Comparison of ENCODE assay signal across 30 cellular contexts in the genomic region with DNA sequence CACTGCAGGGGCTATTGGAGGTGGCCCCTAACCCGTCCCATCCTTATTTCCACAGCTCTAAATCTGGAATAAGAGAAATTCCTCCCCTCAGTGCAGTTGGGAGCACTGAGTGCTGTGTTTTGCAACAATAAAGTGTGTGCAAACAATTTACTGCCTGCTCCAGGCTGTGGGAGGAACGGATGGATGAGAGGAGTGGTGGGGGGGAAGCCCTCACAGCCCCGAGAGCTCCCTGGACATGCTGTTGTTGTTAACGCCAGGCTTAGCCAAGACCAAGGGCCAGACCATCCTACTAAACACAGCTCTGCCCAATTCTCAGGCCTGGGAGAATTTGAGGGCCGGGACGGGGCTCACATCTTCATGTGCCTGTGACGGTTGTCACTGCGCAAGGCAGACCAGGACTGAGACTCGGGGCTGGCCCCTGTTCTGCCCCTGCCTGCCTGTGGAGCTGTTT.
DNase-seq lines count a peak whose midpoint lies in the region; ATAC-seq and TF ChIP-seq lines count a peak whose summit lies in the region.
"Had no signal": no experiment of that assay in that cellular context is flagged by ENCODE, and none has a peak within 500 bp of the region (broad histone marks: within the 10 kb centered on the region; RNA-seq: fewer than 3 reads in every experiment).

No MANE protein-coding gene starts in this region.

- H3K36me3 ChIP-seq in heart left ventricle = no peaks in the 10 kb centered on the region
- H3K36me3 ChIP-seq in lung (ENCODE audit: control insufficient read depth in 2 of 2, insufficient read depth in 2 of 2, low read length in 2 of 2) = peaks cover 0 to 1% of the 10 kb centered on the region in 2 donors
- H3K36me3 ChIP-seq in testis (ENCODE audit: low read depth, missing control alignments) = no peaks in the 10 kb centered on the region
- H3K36me3 ChIP-seq: adrenal gland, brain microvascular endothelial cell, neutrophil, thoracic aorta had no signal

- H3K4me3 ChIP-seq in heart left ventricle (no peak overlapping the region), lung (no peak overlapping the region), testis (no peak overlapping the region)
- H3K4me3 ChIP-seq: adrenal gland, smooth muscle cell, thoracic aorta had no signal

- intact Hi-C loops in heart left ventricle (cut with DNase I) (loop anchor here in 1 of 10 donors (10.0 kb wide), 1 partner anchor 297 kb away; no protein-coding TSS in a partner anchor), testis (cut with DNase I; ENCODE audit: low total_unique reads) (no loop called here)

- no peaks in the 10 kb centered on the region for H3K27me3 ChIP-seq in heart left ventricle
- no peaks in the 10 kb centered on the region for H3K27me3 ChIP-seq in lung (ENCODE audit: control insufficient read depth, insufficient read depth)
- no peaks in the 10 kb centered on the region for H3K27me3 ChIP-seq in testis
- H3K27me3 ChIP-seq: adrenal gland, brain microvascular endothelial cell, neutrophil had no signal

- no peak for TF ChIP-seq CTCF in heart left ventricle (IDR thresholded peaks at IDR 0.05)
- TF ChIP-seq CTCF in lung (IDR thresholded peaks at IDR 0.05; ENCODE audit: control extremely low read depth, extremely low read depth) = no peak
- TF ChIP-seq CTCF in testis (IDR thresholded peaks at IDR 0.05) = no peak

- DNase-seq in caudate nucleus (lab: John Stamatoyannopoulos, UW) (no peak), heart left ventricle (peak in 1 of 5 donors; percentile 47), lung (ENCODE audit: low spot score) (no peak), testis (peak; percentile 73), HK-2 (ENCODE audit: unreplicated experiment) (no peak), putamen (ENCODE audit: low spot score) (no peak), kidney tubule cell (ENCODE audit: low spot score) (no peak), NCI-H1048 (lab: John Stamatoyannopoulos, UW) (no peak)
- DNase-seq: activated CD4-positive, alpha-beta T cell treated with anti-CD3 and anti-CD28 coated beads, Interleukin-2, amount 50 U/mL, for 48 hours; activated CD4-positive, CD25-positive, alpha-beta regulatory T cell treated with anti-CD3 and anti-CD28 coated beads, Interleukin-2, amount 50 U/mL, for 72 hours; activated naive CD4-positive, alpha-beta T cell treated with anti-CD3 and anti-CD28 coated beads for 36 hours; activated T-cell treated with anti-CD3 and anti-CD28 coated beads, Interleukin-2, amount 50 U/mL, for 72 hours; adrenal gland; AML-193; brain microvascular endothelial cell; CD4-positive, alpha-beta T cell; DND-41; effector CD8-positive, alpha-beta T cell; H9; KG1; NCI-H2029 treated with DMSO at 0.1 percent for 48 hours; NCI-H526; OCI-M1; stimulated activated naive CD4-positive, alpha-beta T cell treated with Interleukin-2 at 50 U/mL for 16 hours; T-helper 17 cell had no signal

- H3K4me1 ChIP-seq in heart left ventricle = peaks cover 0 to 18% (median 11%) of the 10 kb centered on the region in 12 donors
- H3K4me1 ChIP-seq in lung (ENCODE audit: control insufficient read depth in 2 of 2, insufficient read depth in 2 of 2, low read length in 2 of 2) = no peaks in the 10 kb centered on the region
- H3K4me1 ChIP-seq in testis = peaks cover 26% of the 10 kb centered on the region

- peaks cover 0 to 22% (median 2%) of the 10 kb centered on the region in 12 donors for H3K9me3 ChIP-seq in heart left ventricle
- H3K9me3 ChIP-seq in lung (ENCODE audit: control insufficient read depth in 2 of 2, insufficient read depth in 1 of 2, low read length in 1 of 2) = peaks cover 0 to 3% of the 10 kb centered on the region in 2 donors
- no peaks in the 10 kb centered on the region for H3K9me3 ChIP-seq in testis
- H3K9me3 ChIP-seq: neutrophil had no signal

- H3K27ac ChIP-seq in caudate nucleus (ENCODE audit: low read depth, low read length) (peak overlapping the region; percentile 65), heart left ventricle (peak overlapping the region in 3 of 12 donors; percentile 27 to 60 (median 59)), lung (ENCODE audit: low read depth in 1 of 2, low read length in 1 of 2) (peak overlapping the region in 1 of 2 donors; percentile 16), testis (peak overlapping the region; percentile 87 to 88)
- H3K27ac ChIP-seq: brain microvascular endothelial cell, HL-60, neutrophil had no signal

- 85 to 92% (median 88%) methylated on average over 9 of the region's 9 CpGs for WGBS in heart left ventricle, 4 donors
- WGBS in lung, 2 donors = 74 to 75% methylated on average over 9 of the region's 9 CpGs
- 61 to 78% methylated on average over 9 of the region's 9 CpGs for WGBS in testis, 2 donors

- ATAC-seq in heart left ventricle = peak in 3 of 4 donors; percentile 16 to 27 (median 23)
- peak; percentile 31 for ATAC-seq in lung (ENCODE audit: insufficient read depth, low FRiP score)
- ATAC-seq: activated T-cell treated with anti-CD3 and anti-CD28 coated beads, Interleukin-2, amount 50 U/mL, for 72 hours; SK-N-SH treated with all-trans-retinoic acid at 6 μM for 48 hours; T-helper 17 cell had no signal

- no peak for TF ChIP-seq POLR2A in heart left ventricle (IDR thresholded peaks at IDR 0.05)
- TF ChIP-seq POLR2A in testis (IDR thresholded peaks at IDR 0.05) = no peak
